In genomic region chr7:80662252-80662651, GRCh38 we compare ENCODE assay signal across 19 cellular contexts.
"Had no signal": no experiment of that assay in that cellular context is flagged by ENCODE, and none has a peak within 500 bp of the region (broad histone marks: within the 10 kb centered on the region; RNA-seq: fewer than 3 reads in every experiment).

No MANE protein-coding gene starts in this region.

- ATAC-seq: K562 had no signal

- H3K4me1 Mint-ChIP-seq: IgD-negative memory B cell had no signal

- H3K9me3 Mint-ChIP-seq: IgD-negative memory B cell had no signal

- DNase-seq: MM.1S, NCI-H1092 treated with DMSO at 0.1 percent for 48 hours, NCI-H1436, NCI-H187, NCI-H2029, NCI-H2081 treated with DMSO at 0.1 percent for 48 hours, NCI-H2171, NCI-H226, NCI-H446, NCI-H510A, NCI-H524 treated with DMSO at 0.1 percent for 48 hours, NCI-H774, OCI-M1, PC-9, Peyer's patch, SHP77, SK-N-SH had no signal

- H3K27ac Mint-ChIP-seq: IgD-negative memory B cell had no signal

- H3K27me3 Mint-ChIP-seq: IgD-negative memory B cell had no signal

- H3K36me3 Mint-ChIP-seq: IgD-negative memory B cell had no signal

- H3K4me3 Mint-ChIP-seq: IgD-negative memory B cell had no signal
